ENCODE assay signal across 25 cellular contexts in genomic region chr11:43917851-43918250, GRCh38.
"Had no signal": no experiment of that assay in that cellular context is flagged by ENCODE, and none has a peak within 500 bp of the region (broad histone marks: within the 10 kb centered on the region; RNA-seq: fewer than 3 reads in every experiment).

No MANE protein-coding gene starts in this region.

- H3K9me3 ChIP-seq: lower lobe of right lung, testis had no signal

- H3K4me3 Mint-ChIP-seq: activated naive CD4-positive, alpha-beta T cell treated with anti-CD3 and anti-CD28 coated beads, Interleukin-2, amount 10 ng/mL, durations not matched to agents 7 days and 5 days; activated naive CD8-positive, alpha-beta T cell treated with anti-CD3 and anti-CD28 coated beads, Interleukin-2, amount 50 U/mL, for 24 hours; central memory CD8-positive, alpha-beta T cell; natural killer cell treated with Interleukin-12 subunit alpha and Interleukin-12 subunit beta and Interleukin-15 and Interleukin-18, amount 100 ng/mL, for 72 hours had no signal

- H3K9me3 Mint-ChIP-seq: activated naive CD4-positive, alpha-beta T cell treated with anti-CD3 and anti-CD28 coated beads, Interleukin-2, amount 10 ng/mL, durations not matched to agents 7 days and 5 days; activated naive CD8-positive, alpha-beta T cell treated with anti-CD3 and anti-CD28 coated beads, Interleukin-2, amount 50 U/mL, for 24 hours; central memory CD8-positive, alpha-beta T cell; natural killer cell treated with Interleukin-12 subunit alpha and Interleukin-12 subunit beta and Interleukin-15 and Interleukin-18, amount 100 ng/mL, for 72 hours had no signal

- H3K27ac Mint-ChIP-seq: activated naive CD4-positive, alpha-beta T cell treated with anti-CD3 and anti-CD28 coated beads, Interleukin-2, amount 10 ng/mL, durations not matched to agents 7 days and 5 days; activated naive CD8-positive, alpha-beta T cell treated with anti-CD3 and anti-CD28 coated beads, Interleukin-2, amount 50 U/mL, for 24 hours had no signal

- H3K27ac ChIP-seq: lower lobe of right lung, WERI-Rb-1 had no signal

- ATAC-seq: activated naive CD8-positive, alpha-beta T cell treated with anti-CD3 and anti-CD28 coated beads, Interleukin-2, amount 50 U/mL, for 24 hours; esophagus mucosa; left cardiac atrium; lower lobe of right lung; natural killer cell treated with Interleukin-12 subunit alpha and Interleukin-12 subunit beta and Interleukin-15 and Interleukin-18, amount 100 ng/mL, for 72 hours; stimulated activated naive CD8-positive, alpha-beta T cell treated with anti-CD3 and anti-CD28 coated beads, Interleukin-15, Interleukin-2, amounts not matched to agents 100 U/mL and 50 U/mL, for 24 hours had no signal

- H3K4me1 Mint-ChIP-seq: central memory CD8-positive, alpha-beta T cell had no signal

- H3K27me3 Mint-ChIP-seq: activated naive CD4-positive, alpha-beta T cell treated with anti-CD3 and anti-CD28 coated beads, Interleukin-2, amount 10 ng/mL, durations not matched to agents 7 days and 5 days; activated naive CD8-positive, alpha-beta T cell treated with anti-CD3 and anti-CD28 coated beads, Interleukin-2, amount 50 U/mL, for 24 hours; central memory CD8-positive, alpha-beta T cell; natural killer cell treated with Interleukin-12 subunit alpha and Interleukin-12 subunit beta and Interleukin-15 and Interleukin-18, amount 100 ng/mL, for 72 hours had no signal

- DNase-seq: activated CD4-positive, alpha-beta T cell treated with anti-CD3 and anti-CD28 coated beads for 1 hour; activated CD8-positive, alpha-beta memory T cell treated with anti-CD3 and anti-CD28 coated beads for 24 hours; activated CD8-positive, alpha-beta memory T cell treated with anti-CD3 and anti-CD28 coated beads, Interleukin-2, amount 50 U/mL, for 48 hours; activated effector memory CD4-positive, alpha-beta T cell treated with Interleukin-2 at 50 U/mL for 16 hours; activated naive CD4-positive, alpha-beta T cell treated with anti-CD3 and anti-CD28 coated beads, Interleukin-2, amount 10 ng/mL, durations not matched to agents 7 days and 5 days; activated naive CD8-positive, alpha-beta T cell treated with anti-CD3 and anti-CD28 coated beads, Interleukin-2, amount 50 U/mL, for 24 hours; activated T-cell treated with anti-CD3 and anti-CD28 coated beads, Interleukin-2, amount 50 U/mL, for 48 hours; anterior cingulate cortex; cortex of kidney; hippocampal formation; left cardiac atrium; lower lobe of right lung; nucleus accumbens; posterior cingulate gyrus; retina; stimulated activated CD4-positive, alpha-beta T cell treated with anti-CD3 and anti-CD28 coated beads, Interleukin-2, amount 100 ng/mL, for 24 hours; stimulated activated naive CD8-positive, alpha-beta T cell treated with anti-CD3 and anti-CD28 coated beads, Interleukin-15, Interleukin-2, amounts not matched to agents 100 U/mL and 50 U/mL, for 24 hours; T-helper 2 cell; testis; WERI-Rb-1 had no signal

- H3K27me3 ChIP-seq: testis had no signal

- H3K4me3 ChIP-seq: lower lobe of right lung, testis had no signal

- FAIRE-seq: islet of Langerhans, urothelium cell line had no signal
